ENCODE assay signal across 1 cellular context in the genomic region with DNA sequence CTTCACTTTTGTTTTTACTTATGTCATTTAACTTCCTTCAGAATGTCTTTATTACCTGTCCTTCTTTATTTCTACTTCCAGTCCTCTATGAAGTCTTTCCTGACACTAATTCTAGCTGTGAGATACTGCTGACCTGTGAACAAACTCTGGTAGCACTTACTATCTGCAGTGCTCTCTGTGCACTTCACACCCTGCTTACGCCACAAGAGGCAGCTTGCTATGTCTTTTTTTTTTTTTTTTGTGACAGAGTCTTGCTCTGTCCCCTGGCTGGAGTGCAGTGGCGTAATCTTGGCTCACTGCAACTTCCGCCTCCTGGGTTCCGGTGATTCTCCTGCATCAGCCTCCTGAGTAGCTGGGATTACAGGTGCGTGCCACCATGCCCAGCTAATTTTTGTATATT.
TF ChIP-seq lines count a peak whose summit lies in the region.

No MANE protein-coding gene starts in this region.

TF ChIP-seq in HepG2, 621 proteins besides CTCF, POLR2A, EP300 and RAD21 (continued from another document and continues in another):
- TF ChIP-seq, protein P1, sequence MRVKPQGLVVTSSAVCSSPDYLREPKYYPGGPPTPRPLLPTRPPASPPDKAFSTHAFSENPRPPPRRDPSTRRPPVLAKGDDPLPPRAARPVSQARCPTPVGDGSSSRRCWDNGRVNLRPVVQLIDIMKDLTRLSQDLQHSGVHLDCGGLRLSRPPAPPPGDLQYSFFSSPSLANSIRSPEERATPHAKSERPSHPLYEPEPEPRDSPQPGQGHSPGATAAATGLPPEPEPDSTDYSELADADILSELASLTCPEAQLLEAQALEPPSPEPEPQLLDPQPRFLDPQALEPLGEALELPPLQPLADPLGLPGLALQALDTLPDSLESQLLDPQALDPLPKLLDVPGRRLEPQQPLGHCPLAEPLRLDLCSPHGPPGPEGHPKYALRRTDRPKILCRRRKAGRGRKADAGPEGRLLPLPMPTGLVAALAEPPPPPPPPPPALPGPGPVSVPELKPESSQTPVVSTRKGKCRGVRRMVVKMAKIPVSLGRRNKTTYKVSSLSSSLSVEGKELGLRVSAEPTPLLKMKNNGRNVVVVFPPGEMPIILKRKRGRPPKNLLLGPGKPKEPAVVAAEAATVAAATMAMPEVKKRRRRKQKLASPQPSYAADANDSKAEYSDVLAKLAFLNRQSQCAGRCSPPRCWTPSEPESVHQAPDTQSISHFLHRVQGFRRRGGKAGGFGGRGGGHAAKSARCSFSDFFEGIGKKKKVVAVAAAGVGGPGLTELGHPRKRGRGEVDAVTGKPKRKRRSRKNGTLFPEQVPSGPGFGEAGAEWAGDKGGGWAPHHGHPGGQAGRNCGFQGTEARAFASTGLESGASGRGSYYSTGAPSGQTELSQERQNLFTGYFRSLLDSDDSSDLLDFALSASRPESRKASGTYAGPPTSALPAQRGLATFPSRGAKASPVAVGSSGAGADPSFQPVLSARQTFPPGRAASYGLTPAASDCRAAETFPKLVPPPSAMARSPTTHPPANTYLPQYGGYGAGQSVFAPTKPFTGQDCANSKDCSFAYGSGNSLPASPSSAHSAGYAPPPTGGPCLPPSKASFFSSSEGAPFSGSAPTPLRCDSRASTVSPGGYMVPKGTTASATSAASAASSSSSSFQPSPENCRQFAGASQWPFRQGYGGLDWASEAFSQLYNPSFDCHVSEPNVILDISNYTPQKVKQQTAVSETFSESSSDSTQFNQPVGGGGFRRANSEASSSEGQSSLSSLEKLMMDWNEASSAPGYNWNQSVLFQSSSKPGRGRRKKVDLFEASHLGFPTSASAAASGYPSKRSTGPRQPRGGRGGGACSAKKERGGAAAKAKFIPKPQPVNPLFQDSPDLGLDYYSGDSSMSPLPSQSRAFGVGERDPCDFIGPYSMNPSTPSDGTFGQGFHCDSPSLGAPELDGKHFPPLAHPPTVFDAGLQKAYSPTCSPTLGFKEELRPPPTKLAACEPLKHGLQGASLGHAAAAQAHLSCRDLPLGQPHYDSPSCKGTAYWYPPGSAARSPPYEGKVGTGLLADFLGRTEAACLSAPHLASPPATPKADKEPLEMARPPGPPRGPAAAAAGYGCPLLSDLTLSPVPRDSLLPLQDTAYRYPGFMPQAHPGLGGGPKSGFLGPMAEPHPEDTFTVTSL (CRISPR knock-in tag; IDR thresholded peaks at IDR 0.05; ENCODE audit: borderline replicate concordance): peak; percentile 50; the same call in 1 of the 2 replicates
- TF ChIP-seq SP4 (CRISPR knock-in tag; IDR thresholded peaks at IDR 0.05): no peak
- TF ChIP-seq, protein P2, sequence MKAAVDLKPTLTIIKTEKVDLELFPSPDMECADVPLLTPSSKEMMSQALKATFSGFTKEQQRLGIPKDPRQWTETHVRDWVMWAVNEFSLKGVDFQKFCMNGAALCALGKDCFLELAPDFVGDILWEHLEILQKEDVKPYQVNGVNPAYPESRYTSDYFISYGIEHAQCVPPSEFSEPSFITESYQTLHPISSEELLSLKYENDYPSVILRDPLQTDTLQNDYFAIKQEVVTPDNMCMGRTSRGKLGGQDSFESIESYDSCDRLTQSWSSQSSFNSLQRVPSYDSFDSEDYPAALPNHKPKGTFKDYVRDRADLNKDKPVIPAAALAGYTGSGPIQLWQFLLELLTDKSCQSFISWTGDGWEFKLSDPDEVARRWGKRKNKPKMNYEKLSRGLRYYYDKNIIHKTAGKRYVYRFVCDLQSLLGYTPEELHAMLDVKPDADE (CRISPR knock-in tag; IDR thresholded peaks at IDR 0.05): no peak
- TF ChIP-seq ZNF572 (CRISPR knock-in tag; IDR thresholded peaks at IDR 0.05): no peak
- TF ChIP-seq, protein P3, sequence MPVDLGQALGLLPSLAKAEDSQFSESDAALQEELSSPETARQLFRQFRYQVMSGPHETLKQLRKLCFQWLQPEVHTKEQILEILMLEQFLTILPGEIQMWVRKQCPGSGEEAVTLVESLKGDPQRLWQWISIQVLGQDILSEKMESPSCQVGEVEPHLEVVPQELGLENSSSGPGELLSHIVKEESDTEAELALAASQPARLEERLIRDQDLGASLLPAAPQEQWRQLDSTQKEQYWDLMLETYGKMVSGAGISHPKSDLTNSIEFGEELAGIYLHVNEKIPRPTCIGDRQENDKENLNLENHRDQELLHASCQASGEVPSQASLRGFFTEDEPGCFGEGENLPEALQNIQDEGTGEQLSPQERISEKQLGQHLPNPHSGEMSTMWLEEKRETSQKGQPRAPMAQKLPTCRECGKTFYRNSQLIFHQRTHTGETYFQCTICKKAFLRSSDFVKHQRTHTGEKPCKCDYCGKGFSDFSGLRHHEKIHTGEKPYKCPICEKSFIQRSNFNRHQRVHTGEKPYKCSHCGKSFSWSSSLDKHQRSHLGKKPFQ (CRISPR knock-in tag; IDR thresholded peaks at IDR 0.05; ENCODE audit: insufficient replicate concordance): peak; percentile 58
- TF ChIP-seq, protein P4, sequence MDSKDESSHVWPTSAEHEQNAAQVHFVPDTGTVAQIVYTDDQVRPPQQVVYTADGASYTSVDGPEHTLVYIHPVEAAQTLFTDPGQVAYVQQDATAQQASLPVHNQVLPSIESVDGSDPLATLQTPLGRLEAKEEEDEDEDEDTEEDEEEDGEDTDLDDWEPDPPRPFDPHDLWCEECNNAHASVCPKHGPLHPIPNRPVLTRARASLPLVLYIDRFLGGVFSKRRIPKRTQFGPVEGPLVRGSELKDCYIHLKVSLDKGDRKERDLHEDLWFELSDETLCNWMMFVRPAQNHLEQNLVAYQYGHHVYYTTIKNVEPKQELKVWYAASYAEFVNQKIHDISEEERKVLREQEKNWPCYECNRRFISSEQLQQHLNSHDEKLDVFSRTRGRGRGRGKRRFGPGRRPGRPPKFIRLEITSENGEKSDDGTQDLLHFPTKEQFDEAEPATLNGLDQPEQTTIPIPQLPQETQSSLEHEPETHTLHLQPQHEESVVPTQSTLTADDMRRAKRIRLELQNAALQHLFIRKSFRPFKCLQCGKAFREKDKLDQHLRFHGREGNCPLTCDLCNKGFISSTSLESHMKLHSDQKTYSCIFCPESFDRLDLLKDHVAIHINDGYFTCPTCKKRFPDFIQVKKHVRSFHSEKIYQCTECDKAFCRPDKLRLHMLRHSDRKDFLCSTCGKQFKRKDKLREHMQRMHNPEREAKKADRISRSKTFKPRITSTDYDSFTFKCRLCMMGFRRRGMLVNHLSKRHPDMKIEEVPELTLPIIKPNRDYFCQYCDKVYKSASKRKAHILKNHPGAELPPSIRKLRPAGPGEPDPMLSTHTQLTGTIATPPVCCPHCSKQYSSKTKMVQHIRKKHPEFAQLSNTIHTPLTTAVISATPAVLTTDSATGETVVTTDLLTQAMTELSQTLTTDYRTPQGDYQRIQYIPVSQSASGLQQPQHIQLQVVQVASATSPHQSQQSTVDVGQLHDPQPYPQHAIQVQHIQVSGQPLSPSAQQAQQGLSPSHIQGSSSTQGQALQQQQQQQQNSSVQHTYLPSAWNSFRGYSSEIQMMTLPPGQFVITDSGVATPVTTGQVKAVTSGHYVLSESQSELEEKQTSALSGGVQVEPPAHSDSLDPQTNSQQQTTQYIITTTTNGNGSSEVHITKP (CRISPR knock-in tag; IDR thresholded peaks at IDR 0.05; ENCODE audit: low read depth): no peak
- TF ChIP-seq, protein P5, sequence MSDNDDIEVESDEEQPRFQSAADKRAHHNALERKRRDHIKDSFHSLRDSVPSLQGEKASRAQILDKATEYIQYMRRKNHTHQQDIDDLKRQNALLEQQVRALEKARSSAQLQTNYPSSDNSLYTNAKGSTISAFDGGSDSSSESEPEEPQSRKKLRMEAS (IDR thresholded peaks at IDR 0.05): 0 out of 2 replicates have a peak, but pooled peaks have one; percentile 21
- no peak for TF ChIP-seq SNRNP70 (IDR thresholded peaks at IDR 0.05; ENCODE audit: low read depth, low read length)
- TF ChIP-seq, protein P6, sequence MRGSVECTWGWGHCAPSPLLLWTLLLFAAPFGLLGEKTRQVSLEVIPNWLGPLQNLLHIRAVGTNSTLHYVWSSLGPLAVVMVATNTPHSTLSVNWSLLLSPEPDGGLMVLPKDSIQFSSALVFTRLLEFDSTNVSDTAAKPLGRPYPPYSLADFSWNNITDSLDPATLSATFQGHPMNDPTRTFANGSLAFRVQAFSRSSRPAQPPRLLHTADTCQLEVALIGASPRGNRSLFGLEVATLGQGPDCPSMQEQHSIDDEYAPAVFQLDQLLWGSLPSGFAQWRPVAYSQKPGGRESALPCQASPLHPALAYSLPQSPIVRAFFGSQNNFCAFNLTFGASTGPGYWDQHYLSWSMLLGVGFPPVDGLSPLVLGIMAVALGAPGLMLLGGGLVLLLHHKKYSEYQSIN (CRISPR knock-in tag; IDR thresholded peaks at IDR 0.05; ENCODE audit: borderline replicate concordance): no peak
- TF ChIP-seq HDAC6 (IDR thresholded peaks at IDR 0.05; ENCODE audit: low read depth, low read length): no peak
- no peak for TF ChIP-seq ZNF484 (CRISPR knock-in tag; IDR thresholded peaks at IDR 0.05; ENCODE audit: borderline replicate concordance, low read depth)
- no peak for TF ChIP-seq NAIF1 (CRISPR knock-in tag; IDR thresholded peaks at IDR 0.05; ENCODE audit: borderline replicate concordance)
- no peak for TF ChIP-seq GFI1 (CRISPR knock-in tag; IDR thresholded peaks at IDR 0.05; ENCODE audit: borderline replicate concordance)
- TF ChIP-seq ZNF343 (CRISPR knock-in tag; IDR thresholded peaks at IDR 0.05): no peak
- no peak for TF ChIP-seq ZNF841 (CRISPR knock-in tag; IDR thresholded peaks at IDR 0.05; ENCODE audit: borderline replicate concordance)
- TF ChIP-seq KDM5B (CRISPR knock-in tag; IDR thresholded peaks at IDR 0.05; ENCODE audit: borderline replicate concordance): no peak
- TF ChIP-seq RFXANK (CRISPR knock-in tag; IDR thresholded peaks at IDR 0.05): no peak
- TF ChIP-seq FIP1L1 (IDR thresholded peaks at IDR 0.05; ENCODE audit: borderline replicate concordance, insufficient read depth, low read depth, low read length): no peak
- no peak for TF ChIP-seq ASH2L (IDR thresholded peaks at IDR 0.05; ENCODE audit: insufficient read length, low read depth, low read length)
- no peak for TF ChIP-seq ZNF883 (CRISPR knock-in tag; IDR thresholded peaks at IDR 0.05; ENCODE audit: not compliant biosample characterization)
- TF ChIP-seq ZNF296 (CRISPR knock-in tag; conservative IDR thresholded peaks at IDR 0.05): no peak
- TF ChIP-seq TCF12 (IDR thresholded peaks at IDR 0.05): no peak
- no peak for TF ChIP-seq TCF12 (CRISPR knock-in tag; IDR thresholded peaks at IDR 0.05)
- no peak; the same call in 1 of the 2 replicates for TF ChIP-seq RCOR2 (CRISPR knock-in tag; IDR thresholded peaks at IDR 0.05)
- TF ChIP-seq, protein P7, sequence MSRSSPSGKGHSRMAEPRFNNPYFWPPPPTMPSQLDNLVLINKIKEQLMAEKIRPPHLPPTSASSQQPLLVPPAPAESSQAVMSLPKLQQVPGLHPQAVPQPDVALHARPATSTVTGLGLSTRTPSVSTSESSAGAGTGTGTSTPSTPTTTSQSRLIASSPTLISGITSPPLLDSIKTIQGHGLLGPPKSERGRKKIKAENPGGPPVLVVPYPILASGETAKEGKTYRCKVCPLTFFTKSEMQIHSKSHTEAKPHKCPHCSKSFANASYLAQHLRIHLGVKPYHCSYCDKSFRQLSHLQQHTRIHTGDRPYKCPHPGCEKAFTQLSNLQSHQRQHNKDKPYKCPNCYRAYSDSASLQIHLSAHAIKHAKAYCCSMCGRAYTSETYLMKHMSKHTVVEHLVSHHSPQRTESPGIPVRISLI (CRISPR knock-in tag; IDR thresholded peaks at IDR 0.05; ENCODE audit: borderline replicate concordance): peak; percentile 98
- TF ChIP-seq TGIF2 (CRISPR knock-in tag; IDR thresholded peaks at IDR 0.05): no peak
- 0 out of 2 replicates have a peak, but pooled peaks have one; percentile 67 for TF ChIP-seq ZSCAN9 (CRISPR knock-in tag; IDR thresholded peaks at IDR 0.05; ENCODE audit: borderline replicate concordance)
- TF ChIP-seq EED (CRISPR knock-in tag; IDR thresholded peaks at IDR 0.05): no peak
- TF ChIP-seq XRCC5 (optimal IDR thresholded peaks at IDR 0.05; ENCODE audit: low read length): no peak
- no peak for TF ChIP-seq NFIB (CRISPR knock-in tag; IDR thresholded peaks at IDR 0.05; ENCODE audit: borderline replicate concordance)
- no peak for TF ChIP-seq NR2F6 (IDR thresholded peaks at IDR 0.05)
- TF ChIP-seq NR2F6 (CRISPR knock-in tag; IDR thresholded peaks at IDR 0.05): 0 out of 2 replicates have a peak, but pooled peaks have one; percentile 25
- TF ChIP-seq FOXO1 (CRISPR knock-in tag; IDR thresholded peaks at IDR 0.05): no peak
- TF ChIP-seq MEF2D (CRISPR knock-in tag; IDR thresholded peaks at IDR 0.05): 0 out of 2 replicates have a peak, but pooled peaks have one; percentile 24
- TF ChIP-seq ZNF619 (CRISPR knock-in tag; IDR thresholded peaks at IDR 0.05): no peak
- no peak for TF ChIP-seq HNRNPK (IDR thresholded peaks at IDR 0.05; ENCODE audit: low read depth, low read length, poor library complexity, severe bottlenecking)
- no peak for TF ChIP-seq ATF7-NPFF (CRISPR knock-in tag; IDR thresholded peaks at IDR 0.05; ENCODE audit: low read depth)
- TF ChIP-seq, protein P8, sequence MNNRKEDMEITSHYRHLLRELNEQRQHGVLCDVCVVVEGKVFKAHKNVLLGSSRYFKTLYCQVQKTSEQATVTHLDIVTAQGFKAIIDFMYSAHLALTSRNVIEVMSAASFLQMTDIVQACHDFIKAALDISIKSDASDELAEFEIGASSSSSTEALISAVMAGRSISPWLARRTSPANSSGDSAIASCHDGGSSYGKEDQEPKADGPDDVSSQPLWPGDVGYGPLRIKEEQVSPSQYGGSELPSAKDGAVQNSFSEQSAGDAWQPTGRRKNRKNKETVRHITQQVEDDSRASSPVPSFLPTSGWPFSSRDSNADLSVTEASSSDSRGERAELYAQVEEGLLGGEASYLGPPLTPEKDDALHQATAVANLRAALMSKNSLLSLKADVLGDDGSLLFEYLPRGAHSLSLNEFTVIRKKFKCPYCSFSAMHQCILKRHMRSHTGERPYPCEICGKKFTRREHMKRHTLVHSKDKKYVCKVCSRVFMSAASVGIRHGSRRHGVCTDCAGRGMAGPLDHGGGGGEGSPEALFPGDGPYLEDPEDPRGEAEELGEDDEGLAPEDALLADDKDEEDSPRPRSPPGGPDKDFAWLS (CRISPR knock-in tag; IDR thresholded peaks at IDR 0.05; ENCODE audit: borderline replicate concordance): no peak
- TF ChIP-seq EHMT2 (IDR thresholded peaks at IDR 0.05; ENCODE audit: borderline replicate concordance, low read depth, low read length): no peak
- TF ChIP-seq, protein P9, sequence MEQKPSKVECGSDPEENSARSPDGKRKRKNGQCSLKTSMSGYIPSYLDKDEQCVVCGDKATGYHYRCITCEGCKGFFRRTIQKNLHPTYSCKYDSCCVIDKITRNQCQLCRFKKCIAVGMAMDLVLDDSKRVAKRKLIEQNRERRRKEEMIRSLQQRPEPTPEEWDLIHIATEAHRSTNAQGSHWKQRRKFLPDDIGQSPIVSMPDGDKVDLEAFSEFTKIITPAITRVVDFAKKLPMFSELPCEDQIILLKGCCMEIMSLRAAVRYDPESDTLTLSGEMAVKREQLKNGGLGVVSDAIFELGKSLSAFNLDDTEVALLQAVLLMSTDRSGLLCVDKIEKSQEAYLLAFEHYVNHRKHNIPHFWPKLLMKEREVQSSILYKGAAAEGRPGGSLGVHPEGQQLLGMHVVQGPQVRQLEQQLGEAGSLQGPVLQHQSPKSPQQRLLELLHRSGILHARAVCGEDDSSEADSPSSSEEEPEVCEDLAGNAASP (CRISPR knock-in tag; IDR thresholded peaks at IDR 0.05; ENCODE audit: borderline replicate concordance): no peak
- TF ChIP-seq ZSCAN29 (CRISPR knock-in tag; conservative IDR thresholded peaks at IDR 0.05): no peak
- TF ChIP-seq MAF1 (CRISPR knock-in tag; IDR thresholded peaks at IDR 0.05; ENCODE audit: borderline replicate concordance): no peak
- TF ChIP-seq ZFX (CRISPR knock-in tag; IDR thresholded peaks at IDR 0.05; ENCODE audit: low read depth): no peak
- TF ChIP-seq GATAD2A (CRISPR knock-in tag; IDR thresholded peaks at IDR 0.05): peak; percentile 66
